In genomic region chr1:192844360-192844759, GRCh38 we compare ENCODE assay signal across 6 cellular contexts.
"Had no signal": no experiment of that assay in that cellular context is flagged by ENCODE, and none has a peak within 500 bp of the region (broad histone marks: within the 10 kb centered on the region; RNA-seq: fewer than 3 reads in every experiment).

No MANE protein-coding gene starts in this region.

- DNase-seq: H9, HCEC 1CT, IMR-90, KG1 had no signal

- H3K4me3 ChIP-seq: GM23338, K562 had no signal
